1 cellular context compared by ENCODE assay signal in the genomic region with DNA sequence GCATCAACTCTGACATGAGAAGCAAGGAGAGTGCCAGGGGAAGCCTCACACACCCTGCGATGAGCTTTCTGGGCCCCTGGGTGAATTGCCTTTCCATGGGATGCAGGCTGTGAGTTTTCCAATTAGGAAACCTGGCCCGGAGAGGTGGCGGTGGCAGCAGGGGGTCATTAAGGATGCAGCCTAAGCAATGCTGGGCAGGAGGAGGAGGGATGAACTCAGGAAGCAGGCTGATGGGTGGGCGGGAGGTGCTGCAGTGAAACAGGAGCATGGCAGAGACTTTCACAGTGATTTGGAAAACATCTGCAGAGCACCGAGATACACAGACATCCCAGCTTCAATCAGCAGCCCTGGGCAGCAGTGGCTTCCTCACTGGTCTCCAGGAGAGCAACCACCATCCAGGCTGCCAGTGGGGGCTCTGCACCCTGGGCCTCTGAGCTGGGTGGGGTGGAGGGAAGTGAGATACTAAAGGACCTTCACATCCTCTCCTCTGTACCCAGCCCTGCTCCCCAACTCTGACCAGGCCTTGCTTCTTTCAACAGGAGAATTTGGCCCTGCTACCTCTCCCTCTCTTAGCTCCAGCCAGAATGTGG.
A peak's percentile ranks its signal among the peaks of the same experiment; 100 is the strongest.
TF ChIP-seq lines count a peak whose summit lies in the region.

No MANE protein-coding gene starts in this region.

TF ChIP-seq in HEK293, 187 proteins besides CTCF, POLR2A, EP300 and RAD21 (continued from another document):
- TF ChIP-seq, protein P1, sequence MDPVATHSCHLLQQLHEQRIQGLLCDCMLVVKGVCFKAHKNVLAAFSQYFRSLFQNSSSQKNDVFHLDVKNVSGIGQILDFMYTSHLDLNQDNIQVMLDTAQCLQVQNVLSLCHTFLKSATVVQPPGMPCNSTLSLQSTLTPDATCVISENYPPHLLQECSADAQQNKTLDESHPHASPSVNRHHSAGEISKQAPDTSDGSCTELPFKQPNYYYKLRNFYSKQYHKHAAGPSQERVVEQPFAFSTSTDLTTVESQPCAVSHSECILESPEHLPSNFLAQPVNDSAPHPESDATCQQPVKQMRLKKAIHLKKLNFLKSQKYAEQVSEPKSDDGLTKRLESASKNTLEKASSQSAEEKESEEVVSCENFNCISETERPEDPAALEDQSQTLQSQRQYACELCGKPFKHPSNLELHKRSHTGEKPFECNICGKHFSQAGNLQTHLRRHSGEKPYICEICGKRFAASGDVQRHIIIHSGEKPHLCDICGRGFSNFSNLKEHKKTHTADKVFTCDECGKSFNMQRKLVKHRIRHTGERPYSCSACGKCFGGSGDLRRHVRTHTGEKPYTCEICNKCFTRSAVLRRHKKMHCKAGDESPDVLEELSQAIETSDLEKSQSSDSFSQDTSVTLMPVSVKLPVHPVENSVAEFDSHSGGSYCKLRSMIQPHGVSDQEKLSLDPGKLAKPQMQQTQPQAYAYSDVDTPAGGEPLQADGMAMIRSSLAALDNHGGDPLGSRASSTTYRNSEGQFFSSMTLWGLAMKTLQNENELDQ (tag by site-specific recombination; IDR thresholded peaks at IDR 0.05; ENCODE audit: low read depth), result no peak
- TF ChIP-seq ZFHX2 (tag by site-specific recombination; conservative IDR thresholded peaks at IDR 0.05), result 0 out of 2 replicates have a peak, but pooled peaks have one; percentile 18
- TF ChIP-seq, protein P2, sequence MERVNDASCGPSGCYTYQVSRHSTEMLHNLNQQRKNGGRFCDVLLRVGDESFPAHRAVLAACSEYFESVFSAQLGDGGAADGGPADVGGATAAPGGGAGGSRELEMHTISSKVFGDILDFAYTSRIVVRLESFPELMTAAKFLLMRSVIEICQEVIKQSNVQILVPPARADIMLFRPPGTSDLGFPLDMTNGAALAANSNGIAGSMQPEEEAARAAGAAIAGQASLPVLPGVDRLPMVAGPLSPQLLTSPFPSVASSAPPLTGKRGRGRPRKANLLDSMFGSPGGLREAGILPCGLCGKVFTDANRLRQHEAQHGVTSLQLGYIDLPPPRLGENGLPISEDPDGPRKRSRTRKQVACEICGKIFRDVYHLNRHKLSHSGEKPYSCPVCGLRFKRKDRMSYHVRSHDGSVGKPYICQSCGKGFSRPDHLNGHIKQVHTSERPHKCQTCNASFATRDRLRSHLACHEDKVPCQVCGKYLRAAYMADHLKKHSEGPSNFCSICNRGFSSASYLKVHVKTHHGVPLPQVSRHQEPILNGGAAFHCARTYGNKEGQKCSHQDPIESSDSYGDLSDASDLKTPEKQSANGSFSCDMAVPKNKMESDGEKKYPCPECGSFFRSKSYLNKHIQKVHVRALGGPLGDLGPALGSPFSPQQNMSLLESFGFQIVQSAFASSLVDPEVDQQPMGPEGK (tag by site-specific recombination; IDR thresholded peaks at IDR 0.05), result no peak
